9 cellular contexts compared by ENCODE assay signal in genomic region chr11:86916330-86916729, GRCh38. TPM values are rescaled to one million over a fixed set of nuclear protein-coding genes. Genes with fewer than 3 reads are reported as not detected.
DNase-seq lines count a peak whose midpoint lies in the region; ATAC-seq and TF ChIP-seq lines count a peak whose summit lies in the region.
"Had no signal": no experiment of that assay in that cellular context is flagged by ENCODE, and none has a peak within 500 bp of the region (broad histone marks: within the 10 kb centered on the region; RNA-seq: fewer than 3 reads in every experiment).

No MANE protein-coding gene starts in this region.

- intact Hi-C loops in left cardiac atrium (cut with DNase I), result no loop called here

- peak in 1 of 2 donors; percentile 82 for ATAC-seq in left cardiac atrium
- no peak for ATAC-seq in GM19324 (IDR thresholded peaks at IDR 0.05; ENCODE audit: low FRiP score, unreplicated experiment)

- H3K36me3 ChIP-seq in adipocyte (ENCODE audit: control insufficient read depth, insufficient read depth, low read length, severe bottlenecking), result peaks cover 9% of the 10 kb centered on the region

- H3K27ac ChIP-seq in skin epidermis, result peak overlapping the region in 19 of 21 experiments; percentile 2 to 89 (median 63)

- H3K4me1 ChIP-seq in adipocyte (ENCODE audit: control insufficient read depth, insufficient read depth, low read length), result peaks cover 46% of the 10 kb centered on the region

- in situ Hi-C loops in GM13976 (cut with MboI; ENCODE audit: low sequenced_read_pairs, unreplicated experiment), result no loop called here

- peak overlapping the region; percentile 51 for H3K4me3 ChIP-seq in adipocyte (ENCODE audit: low read length)
- no peak overlapping the region for H3K4me3 ChIP-seq in skin epidermis

- TF ChIP-seq CTCF in GM13976 (IDR thresholded peaks at IDR 0.05; ENCODE audit: borderline replicate concordance, control extremely low read depth, extremely low read depth, insufficient read depth, missing control alignments), result no peak
- no peak for TF ChIP-seq CTCF in GM10266 (IDR thresholded peaks at IDR 0.05; ENCODE audit: control insufficient read depth, insufficient read depth, low read depth, missing control alignments)

- DNase-seq in HCEC 1CT (peak; percentile 83), adipocyte (ENCODE audit: low read depth) (peak; percentile 84), left cardiac atrium (peak; percentile 34), GM13976 (ENCODE audit: low spot score) (no peak), GM10266 (ENCODE audit: extremely low spot score) (no peak), NCI-H1417 (lab: John Stamatoyannopoulos, UW) (no peak)
- DNase-seq: activated CD8-positive, alpha-beta memory T cell treated with anti-CD3 and anti-CD28 coated beads, Interleukin-2, amount 50 U/mL, for 48 hours had no signal

- H3K9me3 ChIP-seq in adipocyte (ENCODE audit: control insufficient read depth, low read length), result peaks cover 10% of the 10 kb centered on the region

- peak overlapping the region; percentile 75 for H3K9ac ChIP-seq in adipocyte (ENCODE audit: low read length)

- no peaks in the 10 kb centered on the region for H3K27me3 ChIP-seq in adipocyte (replicated peaks; ENCODE audit: control insufficient read depth, insufficient read depth, low read length)

RNA-seq across cellular contexts. Expression of gene FZD4, which starts 38.9 kb away (rescaled TPM):
- 10 to 100 TPM; 45.5 to 54.2 TPM for total RNA-seq in left cardiac atrium

Comparison
In these comparisons a context has a peak if more than half of its experiments do, and no peak if none do; other contexts are left out.
1. DNase-seq: peak in HCEC 1CT (single experiment), adipocyte (single experiment) and left cardiac atrium (single experiment); none in GM13976 (single experiment), GM10266 (single experiment) and NCI-H1417 (0 of 3).